ENCODE assay signal across 1 cellular context in the genomic region with DNA sequence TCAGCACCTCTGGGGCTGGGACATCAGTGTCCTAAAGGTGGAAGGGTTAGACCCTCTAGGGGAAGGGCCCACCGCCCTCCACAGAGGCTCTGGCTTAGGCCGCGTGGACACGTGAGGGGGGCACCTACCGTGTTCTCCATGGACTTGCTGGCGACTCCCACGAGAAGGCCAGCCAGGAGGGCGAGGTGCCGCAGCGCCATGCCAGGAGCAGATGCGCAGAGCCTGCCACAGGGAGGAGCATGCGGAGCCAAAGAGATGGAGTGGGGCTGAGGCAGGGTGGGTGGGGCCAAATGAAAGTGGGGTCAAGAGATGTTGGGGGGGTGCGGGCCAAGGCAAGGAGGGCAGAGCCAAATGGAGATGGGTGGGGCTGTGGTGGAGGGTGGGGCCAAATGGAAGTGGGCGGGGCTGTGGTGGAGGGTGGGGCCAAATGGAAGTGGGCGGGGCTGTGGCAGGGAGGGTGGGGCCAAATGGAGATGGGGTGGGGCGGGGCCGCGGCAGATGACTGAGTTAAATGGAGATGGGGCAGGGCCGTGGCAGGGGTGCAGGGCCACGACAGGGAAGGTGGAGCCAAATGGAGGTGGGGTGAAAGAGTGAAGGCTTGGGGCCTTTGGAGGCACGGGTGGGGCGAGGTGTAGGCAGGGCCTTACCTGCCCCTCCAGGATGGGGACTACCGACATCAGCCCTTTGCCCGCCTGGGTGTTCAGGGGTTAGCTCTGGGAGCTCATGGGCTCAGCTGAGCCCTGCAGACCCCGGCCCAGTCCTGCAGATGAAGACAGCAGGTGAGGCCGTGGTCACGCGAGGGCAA.
TF ChIP-seq lines count a peak whose summit lies in the region.

No MANE protein-coding gene starts in this region.

TF ChIP-seq in SK-N-SH, 30 proteins besides CTCF, POLR2A, EP300 and RAD21 (continued from another document):
- TF ChIP-seq, protein P1, sequence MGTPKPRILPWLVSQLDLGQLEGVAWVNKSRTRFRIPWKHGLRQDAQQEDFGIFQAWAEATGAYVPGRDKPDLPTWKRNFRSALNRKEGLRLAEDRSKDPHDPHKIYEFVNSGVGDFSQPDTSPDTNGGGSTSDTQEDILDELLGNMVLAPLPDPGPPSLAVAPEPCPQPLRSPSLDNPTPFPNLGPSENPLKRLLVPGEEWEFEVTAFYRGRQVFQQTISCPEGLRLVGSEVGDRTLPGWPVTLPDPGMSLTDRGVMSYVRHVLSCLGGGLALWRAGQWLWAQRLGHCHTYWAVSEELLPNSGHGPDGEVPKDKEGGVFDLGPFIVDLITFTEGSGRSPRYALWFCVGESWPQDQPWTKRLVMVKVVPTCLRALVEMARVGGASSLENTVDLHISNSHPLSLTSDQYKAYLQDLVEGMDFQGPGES (IDR thresholded peaks at IDR 0.05; ENCODE audit: low read depth, low read length), result no peak
- TF ChIP-seq RCOR1 (IDR thresholded peaks at IDR 0.05; ENCODE audit: low read length) (no peak), TAF1 (IDR thresholded peaks at IDR 0.05; ENCODE audit: borderline replicate concordance, low read depth, low read length) (no peak)
